Comparison of ENCODE assay signal across 7 cellular contexts in the genomic region with DNA sequence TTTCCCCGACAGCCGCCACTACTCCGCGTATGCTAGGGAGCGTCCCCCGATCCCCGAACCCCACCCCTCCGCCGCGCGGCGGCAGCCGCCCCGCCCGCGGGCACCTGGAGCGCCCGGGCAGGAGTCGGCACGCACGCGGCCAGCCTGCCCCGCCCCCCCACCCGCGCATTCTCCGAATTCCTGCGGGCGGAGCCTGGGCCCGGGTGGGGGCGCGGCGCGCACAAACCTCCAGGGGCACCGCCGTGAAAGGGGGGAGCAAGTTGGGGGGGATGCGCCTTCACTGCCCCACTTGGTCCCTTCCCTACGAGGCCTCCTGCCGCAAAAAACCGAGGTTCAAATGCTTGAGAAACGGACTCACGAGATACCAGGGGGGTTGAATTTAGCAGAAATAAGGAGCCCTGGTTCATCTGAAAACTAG. TPM values are rescaled to one million over a fixed set of nuclear protein-coding genes. Genes with fewer than 3 reads are reported as not detected.
DNase-seq lines count a peak whose midpoint lies in the region; ATAC-seq and TF ChIP-seq lines count a peak whose summit lies in the region.

No MANE protein-coding gene starts in this region.

- H3K27ac Mint-ChIP-seq in nephron progenitor cell = no peak overlapping the region

- H3K36me3 ChIP-seq in esophagus squamous epithelium = peaks cover 0 to 12% (median 0%) of the 10 kb centered on the region in 3 donors

- peak overlapping the region; percentile 90 to 95 (median 94) for H3K27ac ChIP-seq in esophagus squamous epithelium

- DNase-seq in HT-29 (ENCODE audit: low spot score) (peak; percentile 42), esophagus squamous epithelium (lab: John Stamatoyannopoulos, UW) (no peak), nephron progenitor cell (peak; percentile 77), retina (no peak)
- peak; percentile 27 to 38 for DNase-seq in activated CD4-positive, alpha-beta T cell treated with anti-CD3 and anti-CD28 coated beads, Interleukin-2, amount 50 U/mL, for 48 hours

- H3K9me3 ChIP-seq in esophagus squamous epithelium = no peaks in the 10 kb centered on the region

- H3K4me1 Mint-ChIP-seq in nephron progenitor cell = peaks cover 60% of the 10 kb centered on the region

- peak overlapping the region; percentile 80 to 92 (median 86) for H3K4me3 ChIP-seq in esophagus squamous epithelium

- peak in 1 of 4 donors; percentile 52 for TF ChIP-seq POLR2A in esophagus squamous epithelium (IDR thresholded peaks at IDR 0.05)

- H3K36me3 Mint-ChIP-seq in nephron progenitor cell (ENCODE audit: low read depth) = peaks cover 23% of the 10 kb centered on the region

- ATAC-seq in GM18858 (IDR thresholded peaks at IDR 0.05; ENCODE audit: unreplicated experiment) = no peak
- ATAC-seq in HG03571 (IDR thresholded peaks at IDR 0.05; ENCODE audit: unreplicated experiment) = no peak

- no peaks in the 10 kb centered on the region for H3K9me3 Mint-ChIP-seq in nephron progenitor cell

- peaks cover 0 to 18% (median 0%) of the 10 kb centered on the region in 4 donors for H3K27me3 ChIP-seq in esophagus squamous epithelium

- no peaks in the 10 kb centered on the region for H3K27me3 Mint-ChIP-seq in nephron progenitor cell (ENCODE audit: low read depth, poor library complexity)

- peak in 1 of 6 experiments; percentile 4 for TF ChIP-seq CTCF in esophagus squamous epithelium (IDR thresholded peaks at IDR 0.05)
- no peak for TF ChIP-seq CTCF in nephron progenitor cell (IDR thresholded peaks at IDR 0.05)

- intact Hi-C loops in esophagus squamous epithelium (cut with DNase I) = no loop called here

- H3K4me1 ChIP-seq in esophagus squamous epithelium = peaks cover 23 to 83% (median 27%) of the 10 kb centered on the region in 3 donors

- WGBS in esophagus squamous epithelium, 2 donors = 0 to 8% methylated on average over 2 of the region's 41 CpGs

- peak overlapping the region; percentile 89 for H3K4me3 Mint-ChIP-seq in nephron progenitor cell

RNA-seq across cellular contexts. Expression of a gene that starts 1.7 kb away (rescaled TPM):
- total RNA-seq in HT-29 (2014; rRNA removed; shearing (Covaris generic)) = 52.0 and 53.6 TPM in 2 replicates
- 10 to 100 TPM; 31.3 to 44.3 (median 34.5) TPM for total RNA-seq in esophagus squamous epithelium

RNA-seq across cellular contexts. Expression of a gene that starts 23.8 kb away (rescaled TPM):
- total RNA-seq in HT-29 (2014; rRNA removed; shearing (Covaris generic)) = 28.5 and 29.4 TPM in 2 replicates
- 10 to 100 TPM; 27.6 to 44.3 (median 33.6) TPM for total RNA-seq in esophagus squamous epithelium

RNA-seq across cellular contexts. Expression of a gene that starts 29.3 kb away (rescaled TPM):
- 14.6 and 15.1 TPM in 2 replicates for total RNA-seq in HT-29 (2014; rRNA removed; shearing (Covaris generic))
- 10 to 100 TPM in 2 of 4 donors, 1 to 10 TPM in 2; 3.4 to 12.7 (median 8.8) TPM for total RNA-seq in esophagus squamous epithelium

RNA-seq across cellular contexts. Expression of a gene that starts 51.5 kb away (rescaled TPM):
- total RNA-seq in HT-29 (2014; rRNA removed; shearing (Covaris generic)) = 46.4 and 47.6 TPM in 2 replicates
- total RNA-seq in esophagus squamous epithelium = 10 to 100 TPM; 36.5 to 75.0 (median 66.1) TPM

RNA-seq across cellular contexts. Expression of a gene that starts 54.0 kb away (rescaled TPM):
- total RNA-seq in HT-29 (2014; rRNA removed; shearing (Covaris generic)) = 198 and 205 TPM in 2 replicates
- 100 to 1,000 TPM; 140 to 185 (median 153) TPM for total RNA-seq in esophagus squamous epithelium

Comparison
In these comparisons a context has a peak if more than half of its experiments do, and no peak if none do; other contexts are left out.
1. DNase-seq: peak in HT-29 (single experiment), activated CD4-positive, alpha-beta T cell treated with anti-CD3 and anti-CD28 coated beads, Interleukin-2, amount 50 U/mL, for 48 hours (2 of 2) and nephron progenitor cell (single experiment); none in esophagus squamous epithelium (single experiment) and retina (single experiment).